22 cellular contexts compared by ENCODE assay signal in the genomic region with DNA sequence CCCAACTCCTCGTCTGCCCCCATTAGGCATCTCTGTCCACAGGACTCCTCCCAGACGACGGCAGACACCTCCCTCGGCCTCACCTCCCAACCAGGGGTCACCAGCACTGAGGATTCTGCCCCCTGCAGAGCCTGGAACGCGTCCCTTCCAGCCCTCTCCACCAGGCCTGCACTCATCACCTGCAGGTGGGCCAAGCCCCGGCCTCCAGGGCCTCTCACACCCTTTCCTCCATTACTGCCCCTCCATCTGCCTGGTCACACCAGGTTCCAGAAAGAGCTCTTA.
"Had no signal": no experiment of that assay in that cellular context is flagged by ENCODE, and none has a peak within 500 bp of the region (broad histone marks: within the 10 kb centered on the region; RNA-seq: fewer than 3 reads in every experiment).

No MANE protein-coding gene starts in this region.

- H3K4me2 ChIP-seq: neural progenitor cell had no signal

- H3K9ac ChIP-seq: neural progenitor cell had no signal

- H3K27me3 Mint-ChIP-seq: activated CD4-positive, alpha-beta T cell treated with anti-CD3 and anti-CD28 coated beads, Interleukin-2, amount 10 ng/mL, durations not matched to agents 24 days and 14 days; activated naive CD8-positive, alpha-beta T cell treated with anti-CD3 and anti-CD28 coated beads, Interleukin-2, amount 10 ng/mL, durations not matched to agents 7 days and 5 days; stimulated activated naive CD8-positive, alpha-beta T cell treated with anti-CD3 and anti-CD28 coated beads, Interleukin-15, amount 100 ng/mL, for 72 hours had no signal

- H3K4me3 Mint-ChIP-seq: activated CD4-positive, alpha-beta T cell treated with anti-CD3 and anti-CD28 coated beads, Interleukin-2, amount 10 ng/mL, durations not matched to agents 24 days and 14 days; activated naive CD8-positive, alpha-beta T cell treated with anti-CD3 and anti-CD28 coated beads, Interleukin-2, amount 10 ng/mL, durations not matched to agents 7 days and 5 days; activated T-helper 1 cell treated with anti-CD3 and anti-CD28 coated beads, Interleukin-12 subunit alpha, Interleukin-12 subunit beta, Interleukin-2, Interleukin-4 antibody, amounts not matched to agents 30 ng/mL and 10 ng/mL and 1 ng/mL, durations not matched to agents 14 hours and 24 hours and 36 hours; neural progenitor cell; stimulated activated naive CD8-positive, alpha-beta T cell treated with anti-CD3 and anti-CD28 coated beads, Interleukin-15, amount 100 ng/mL, for 72 hours had no signal

- H3K36me3 ChIP-seq: brain microvascular endothelial cell, left lung, neural progenitor cell, suprapubic skin, transverse colon, uterus had no signal

- DNase-seq: activated CD4-positive, alpha-beta T cell treated with anti-CD3 and anti-CD28 coated beads, Interleukin-2, amount 10 ng/mL, durations not matched to agents 24 days and 14 days; activated CD4-positive, CD25-positive, alpha-beta regulatory T cell; activated gamma-delta T cell treated with Interleukin-2 at 50 U/mL for 16 hours; activated naive CD8-positive, alpha-beta T cell treated with anti-CD3 and anti-CD28 coated beads, Interleukin-2, amount 10 ng/mL, durations not matched to agents 7 days and 5 days; anterior cingulate cortex; brain microvascular endothelial cell; central memory CD4-positive, alpha-beta T cell; dorsolateral prefrontal cortex; foreskin keratinocyte; hippocampal formation; midbrain; psoas muscle; small intestine; stimulated activated CD4-positive, alpha-beta T cell treated with anti-CD3 and anti-CD28 coated beads, Interleukin-4, amount 100 ng/mL, for 1 hour; stimulated activated naive CD8-positive, alpha-beta T cell treated with anti-CD3 and anti-CD28 coated beads, Interleukin-15, amount 100 ng/mL, for 72 hours; transverse colon; uterus had no signal

- H3K4me3 ChIP-seq: dorsolateral prefrontal cortex, left lung, neural progenitor cell, psoas muscle, suprapubic skin, transverse colon, uterus had no signal

- H2AFZ ChIP-seq: neural progenitor cell had no signal

- H3K4me1 Mint-ChIP-seq: activated naive CD8-positive, alpha-beta T cell treated with anti-CD3 and anti-CD28 coated beads, Interleukin-2, amount 10 ng/mL, durations not matched to agents 7 days and 5 days had no signal

- ATAC-seq: foreskin keratinocyte; left lung; stimulated activated naive CD8-positive, alpha-beta T cell treated with anti-CD3 and anti-CD28 coated beads, Interleukin-15, amount 100 ng/mL, for 72 hours had no signal

- H3K27ac ChIP-seq: brain microvascular endothelial cell, epithelial cell of prostate, foreskin keratinocyte, left lung, neural progenitor cell, psoas muscle, suprapubic skin, uterus had no signal

- H3K27me3 ChIP-seq: brain microvascular endothelial cell, dorsolateral prefrontal cortex, foreskin keratinocyte, left lung, neural progenitor cell, suprapubic skin, transverse colon, uterus had no signal

- H3K27ac Mint-ChIP-seq: activated CD4-positive, alpha-beta T cell treated with anti-CD3 and anti-CD28 coated beads, Interleukin-2, amount 10 ng/mL, durations not matched to agents 24 days and 14 days; activated T-helper 1 cell treated with anti-CD3 and anti-CD28 coated beads, Interleukin-12 subunit alpha, Interleukin-12 subunit beta, Interleukin-2, Interleukin-4 antibody, amounts not matched to agents 30 ng/mL and 10 ng/mL and 1 ng/mL, durations not matched to agents 14 hours and 24 hours and 36 hours; neural progenitor cell had no signal

- H3K4me1 ChIP-seq: foreskin keratinocyte, left lung, neural progenitor cell, psoas muscle, suprapubic skin, uterus had no signal

- H3K9me3 Mint-ChIP-seq: activated CD4-positive, alpha-beta T cell treated with anti-CD3 and anti-CD28 coated beads, Interleukin-2, amount 10 ng/mL, durations not matched to agents 24 days and 14 days; activated naive CD8-positive, alpha-beta T cell treated with anti-CD3 and anti-CD28 coated beads, Interleukin-2, amount 10 ng/mL, durations not matched to agents 7 days and 5 days; activated T-helper 1 cell treated with anti-CD3 and anti-CD28 coated beads, Interleukin-12 subunit alpha, Interleukin-12 subunit beta, Interleukin-2, Interleukin-4 antibody, amounts not matched to agents 30 ng/mL and 10 ng/mL and 1 ng/mL, durations not matched to agents 14 hours and 24 hours and 36 hours; neural progenitor cell had no signal

- H3K9me3 ChIP-seq: left lung, psoas muscle, suprapubic skin, transverse colon, uterus had no signal

- H3K36me3 Mint-ChIP-seq: neural progenitor cell had no signal
